ENCODE assay signal across 9 cellular contexts in genomic region chr7:102122026-102122425, GRCh38.
DNase-seq lines count a peak whose midpoint lies in the region; ATAC-seq, FAIRE-seq and TF ChIP-seq lines count a peak whose summit lies in the region.
"Had no signal": no experiment of that assay in that cellular context is flagged by ENCODE, and none has a peak within 500 bp of the region (broad histone marks: within the 10 kb centered on the region; RNA-seq: fewer than 3 reads in every experiment).

No MANE protein-coding gene starts in this region.

- H3K27ac Mint-ChIP-seq in activated T-helper 2 cell treated with anti-CD3 and anti-CD28 coated beads, Interferon-gamma antibody, Interleukin-2, Interleukin-4, amounts not matched to agents 10 μg/mL and 5 μg/mL and 100 μg/mL, durations not matched to agents 14 hours and 24 hours and 36 hours = peak overlapping the region; percentile 49

- 31% methylated on average over 3 of the region's 3 CpGs for WGBS in liver

- TF ChIP-seq CTCF in liver (IDR thresholded peaks at IDR 0.05; ENCODE audit: low read depth, low read length, missing input control) = no peak

- ATAC-seq in HG02981 (IDR thresholded peaks at IDR 0.05; ENCODE audit: unreplicated experiment) (no peak), GM21390 (IDR thresholded peaks at IDR 0.05; ENCODE audit: unreplicated experiment) (no peak)

- no peaks in the 10 kb centered on the region for H3K9me3 Mint-ChIP-seq in activated T-helper 2 cell treated with anti-CD3 and anti-CD28 coated beads, Interferon-gamma antibody, Interleukin-2, Interleukin-4, amounts not matched to agents 10 μg/mL and 5 μg/mL and 100 μg/mL, durations not matched to agents 14 hours and 24 hours and 36 hours

- no peak overlapping the region for H3K4me3 ChIP-seq in liver (ENCODE audit: low read depth in 1 of 3, low read length in 3 of 3)

- TF ChIP-seq RAD21 in liver (IDR thresholded peaks at IDR 0.05) = no peak

- H3K36me3 ChIP-seq in liver (ENCODE audit: control insufficient read depth in 4 of 4, insufficient read depth in 3 of 4, low read depth in 1 of 4, low read length in 3 of 4) = no peaks in the 10 kb centered on the region

- H3K9ac ChIP-seq in liver (ENCODE audit: low read depth in 1 of 2, low read length in 2 of 2) = peak overlapping the region in 1 of 2 donors; percentile 40

- no peaks in the 10 kb centered on the region for H3K36me3 Mint-ChIP-seq in activated T-helper 2 cell treated with anti-CD3 and anti-CD28 coated beads, Interferon-gamma antibody, Interleukin-2, Interleukin-4, amounts not matched to agents 10 μg/mL and 5 μg/mL and 100 μg/mL, durations not matched to agents 14 hours and 24 hours and 36 hours (ENCODE audit: low read depth)

- H3K4me1 ChIP-seq in liver (ENCODE audit: control insufficient read depth in 4 of 4, insufficient read depth in 4 of 4, low read length in 3 of 4) = peaks cover 8 to 12% (median 9%) of the 10 kb centered on the region in 4 donors

- peak; percentile 89 for DNase-seq in COLO829 (ENCODE audit: low spot score)
- DNase-seq in Kasumi-1 (lab: John Stamatoyannopoulos, UW) = peak; percentile 83 to 85
- no peak for DNase-seq in activated T-helper 2 cell treated with anti-CD3 and anti-CD28 coated beads, Interferon-gamma antibody, Interleukin-2, Interleukin-4, amounts not matched to agents 10 μg/mL and 5 μg/mL and 100 μg/mL, durations not matched to agents 14 hours and 24 hours and 36 hours (ENCODE audit: low spot score)
- no peak for DNase-seq in central memory CD4-positive, alpha-beta T cell
- DNase-seq in GM19239 (ENCODE audit: insufficient read length, low spot score) = no peak

- intact Hi-C loops in activated T-helper 2 cell treated with anti-CD3 and anti-CD28 coated beads, Interferon-gamma antibody, Interleukin-2, Interleukin-4, amounts not matched to agents 10 μg/mL and 5 μg/mL and 100 μg/mL, durations not matched to agents 14 hours and 24 hours and 36 hours (cut with micrococcal nuclease) = no loop called here

- FAIRE-seq in GM19239 (lab: Jason Lieb, UNC) = no peak
- FAIRE-seq: frontal cortex had no signal

- no peaks in the 10 kb centered on the region for H3K27me3 ChIP-seq in liver (ENCODE audit: control insufficient read depth in 4 of 4, insufficient read depth in 4 of 4, low read length in 3 of 4)

- H3K9me3 ChIP-seq in liver (ENCODE audit: control insufficient read depth in 4 of 4, low read length in 3 of 4) = no peaks in the 10 kb centered on the region

- H3K4me1 Mint-ChIP-seq in activated T-helper 2 cell treated with anti-CD3 and anti-CD28 coated beads, Interferon-gamma antibody, Interleukin-2, Interleukin-4, amounts not matched to agents 10 μg/mL and 5 μg/mL and 100 μg/mL, durations not matched to agents 14 hours and 24 hours and 36 hours (ENCODE audit: low read depth) = peaks cover 9% of the 10 kb centered on the region

- peak overlapping the region; percentile 10 to 84 for H3K27ac ChIP-seq in liver (ENCODE audit: low read depth in 1 of 2, low read length in 2 of 2)

- H3K27me3 Mint-ChIP-seq in activated T-helper 2 cell treated with anti-CD3 and anti-CD28 coated beads, Interferon-gamma antibody, Interleukin-2, Interleukin-4, amounts not matched to agents 10 μg/mL and 5 μg/mL and 100 μg/mL, durations not matched to agents 14 hours and 24 hours and 36 hours (ENCODE audit: low read depth) = no peaks in the 10 kb centered on the region

- no peak overlapping the region for H3K4me3 Mint-ChIP-seq in activated T-helper 2 cell treated with anti-CD3 and anti-CD28 coated beads, Interferon-gamma antibody, Interleukin-2, Interleukin-4, amounts not matched to agents 10 μg/mL and 5 μg/mL and 100 μg/mL, durations not matched to agents 14 hours and 24 hours and 36 hours (ENCODE audit: low read depth)

TF ChIP-seq in liver, 16 proteins besides CTCF, POLR2A, EP300 and RAD21:
- no peak for TF ChIP-seq FOXA1 (IDR thresholded peaks at IDR 0.05)
- no peak for TF ChIP-seq FOXA2 (IDR thresholded peaks at IDR 0.05)
- TF ChIP-seq EGR1 (IDR thresholded peaks at IDR 0.05; ENCODE audit: low read depth in 2 of 2) = no peak
- no peak for TF ChIP-seq YY1 (IDR thresholded peaks at IDR 0.05)
- TF ChIP-seq RXRA (IDR thresholded peaks at IDR 0.05) = no peak
- no peak for TF ChIP-seq REST (IDR thresholded peaks at IDR 0.05)
- TF ChIP-seq ATF3 (IDR thresholded peaks at IDR 0.05) = no peak
- no peak for TF ChIP-seq HNF4G (IDR thresholded peaks at IDR 0.05)
- no peak for TF ChIP-seq SP1 (IDR thresholded peaks at IDR 0.05)
- TF ChIP-seq TAF1 (conservative IDR thresholded peaks at IDR 0.05) = no peak
- no peak for TF ChIP-seq GABPA (IDR thresholded peaks at IDR 0.05 in 1 of 2, conservative IDR thresholded peaks at IDR 0.05 in 1 of 2)
- TF ChIP-seq HNF4A (conservative IDR thresholded peaks at IDR 0.05) = no peak
- no peak for TF ChIP-seq NR2F2 (IDR thresholded peaks at IDR 0.05)
- TF ChIP-seq ZBTB33 (IDR thresholded peaks at IDR 0.05) = no peak
- TF ChIP-seq MAX (IDR thresholded peaks at IDR 0.05) = no peak
- no peak for TF ChIP-seq JUND (IDR thresholded peaks at IDR 0.05)
TF ChIP-seq in liver: peak in this region for 0.

Comparison
In these comparisons a context has a peak if more than half of its experiments do, and no peak if none do; other contexts are left out.
1. DNase-seq: peak in COLO829 (single experiment) and Kasumi-1 (2 of 2); none in activated T-helper 2 cell treated with anti-CD3 and anti-CD28 coated beads, Interferon-gamma antibody, Interleukin-2, Interleukin-4, amounts not matched to agents 10 μg/mL and 5 μg/mL and 100 μg/mL, durations not matched to agents 14 hours and 24 hours and 36 hours (single experiment), central memory CD4-positive, alpha-beta T cell (single experiment) and GM19239 (single experiment).